Comparison of ENCODE assay signal across 8 cellular contexts in genomic region chr7:7181519-7182155, GRCh38. TPM values are rescaled to one million over a fixed set of nuclear protein-coding genes. Genes with fewer than 3 reads are reported as not detected.
DNase-seq lines count a peak whose midpoint lies in the region; ATAC-seq, FAIRE-seq and TF ChIP-seq lines count a peak whose summit lies in the region.

No MANE protein-coding gene starts in this region.

- H2AFZ ChIP-seq in GM23248 (peak overlapping the region; percentile 95), K562 (ENCODE audit: low read depth, low read length) (peak overlapping the region; percentile 98)

- H3K36me3 Mint-ChIP-seq in T-cell (peaks cover 3% of the 10 kb centered on the region), immature natural killer cell (peaks cover 2 to 7% (median 4%) of the 10 kb centered on the region in 3 donors)

- H3K79me2 ChIP-seq in GM23248 (ENCODE audit: insufficient read depth), result peaks cover 76% of the 10 kb centered on the region
- H3K79me2 ChIP-seq in K562 (ENCODE audit: control insufficient read depth, insufficient read depth, low read length), result peaks cover 41% of the 10 kb centered on the region

- H3K27me3 ChIP-seq in GM23248 (replicated peaks; ENCODE audit: insufficient read depth) (no peaks in the 10 kb centered on the region), K562 (ENCODE audit: control insufficient read depth in 2 of 2, insufficient read depth in 2 of 2, low read length in 2 of 2) (no peaks in the 10 kb centered on the region)

- H3K4me3 Mint-ChIP-seq in T-cell (peak overlapping the region; percentile 86 to 93 (median 91)), immature natural killer cell (peak overlapping the region; percentile 91 to 98 (median 93))

- H4K20me1 ChIP-seq in GM23248 (ENCODE audit: insufficient read depth) (no peaks in the 10 kb centered on the region), K562 (replicated peaks; ENCODE audit: control insufficient read depth, insufficient read depth, low read length) (no peaks in the 10 kb centered on the region)

- peak; percentile 55 for TF ChIP-seq CTCF in GM10266 (IDR thresholded peaks at IDR 0.05; ENCODE audit: control insufficient read depth, insufficient read depth, low read depth, missing control alignments)
- peak in 2 of 3 experiments; percentile 11 to 36; a peak in 2 of 6 replicates for TF ChIP-seq CTCF in K562 (IDR thresholded peaks at IDR 0.05 in 2 of 3, conservative IDR thresholded peaks at IDR 0.05 in 1 of 3; ENCODE audit: insufficient read depth in 2 of 3, low read depth in 1 of 3, low read length in 3 of 3)

- ATAC-seq in T-cell (replicated peaks in 1 of 4) (peak; percentile 31 to 53 (median 40)), K562 (peak; percentile 54)

- H3K9me3 Mint-ChIP-seq in T-cell, result no peaks in the 10 kb centered on the region
- H3K9me3 Mint-ChIP-seq in immature natural killer cell, result no peaks in the 10 kb centered on the region

- H3K27me3 Mint-ChIP-seq in T-cell (no peaks in the 10 kb centered on the region), immature natural killer cell (ENCODE audit: low read depth in 3 of 3) (peaks cover 0 to 5% (median 4%) of the 10 kb centered on the region in 3 donors)

- peaks cover 45% of the 10 kb centered on the region for H3K4me1 ChIP-seq in GM23248 (ENCODE audit: insufficient read depth)
- peaks cover 7 to 14% of the 10 kb centered on the region in 2 experiments; a peak in 4 of 5 replicates for H3K4me1 ChIP-seq in K562 (replicated peaks in 1 of 2; ENCODE audit: control insufficient read depth in 2 of 2, insufficient read depth in 2 of 2, low read length in 2 of 2)

- H3K4me3 ChIP-seq in GM23248 (peak overlapping the region; percentile 89), K562 (peak overlapping the region; percentile 87)

- CTCF ChIA-PET in T-cell (lab: Charles Lee) (interaction anchor here (0.6 to 2.1 kb wide), 19 partner anchors 9 to 1114 kb away, joined by 3 to 11 read pairs (median 4); no protein-coding TSS in a partner anchor), K562 (lab: Yijun Ruan, JAX; ENCODE audit: low intra/inter-chr PET ratio) (no interaction called here)

- TSS peak; percentile 98 for BruUV-seq in K562 (replicated peaks; lab: Mats Ljungman, UMichigan)

- no peaks in the 10 kb centered on the region for H3K9me1 ChIP-seq in K562 (ENCODE audit: control insufficient read depth, insufficient read depth, low read length)

- H3K4me2 ChIP-seq in GM23248 (ENCODE audit: unreplicated experiment) (peak overlapping the region; percentile 97), K562 (ENCODE audit: insufficient read depth, low read length) (peak overlapping the region; percentile 95)

- H3K27ac Mint-ChIP-seq in T-cell (peak overlapping the region; percentile 96 to 98), immature natural killer cell (peak overlapping the region; percentile 95 to 100 (median 99))

- no peak for TF ChIP-seq POLR2A in K562 (conservative IDR thresholded peaks at IDR 0.05)

- POLR2A ChIA-PET in T-cell (lab: Charles Lee), result interaction anchor here (0.8 to 1.7 kb wide), 8 partner anchors 10 to 459 kb away, joined by 3 to 7 read pairs (median 4); partner anchors contain the start of gene UMAD1 (in 1 of the 2)
- POLR2A ChIA-PET in K562 (lab: Yijun Ruan, JAX), result interaction anchor here (0.6 to 1.5 kb wide), 10 partner anchors 11 to 1559 kb away, joined by 3 to 7 read pairs (median 3); no protein-coding TSS in a partner anchor

- peaks cover 43% of the 10 kb centered on the region for H3F3A ChIP-seq in GM23248 (ENCODE audit: insufficient read depth)

- peak; percentile 29; the same call in 1 of the 2 replicates for TF ChIP-seq EP300 in K562 (IDR thresholded peaks at IDR 0.05; ENCODE audit: low read length)

- DNase-seq in GM10266 (ENCODE audit: extremely low spot score) (peak; percentile 70), GM23248 (peak; percentile 51), T-cell (peak in 30 of 34 experiments; percentile 25 to 68 (median 50)), K562 (ENCODE audit: extremely low read depth in 1 of 4, low spot score in 3 of 4) (peak; percentile 59 to 85 (median 68)), immature natural killer cell (peak in 2 of 3 donors; percentile 76 to 77), cerebellar cortex (ENCODE audit: low spot score) (no peak)
- peak; percentile 14 to 24 for DNase-seq in stimulated activated CD4-positive, alpha-beta T cell treated with anti-CD3 and anti-CD28 coated beads, Interleukin-12 subunit alpha, Interleukin-12 subunit beta, amount 100 ng/mL, for 24 hours (ENCODE audit: low read depth in 2 of 2)

- H3K9me3 ChIP-seq in GM23248 (ENCODE audit: low read depth), result no peaks in the 10 kb centered on the region
- H3K9me3 ChIP-seq in KOPT-K1 (ENCODE audit: insufficient read depth, low read length, poor library complexity, severe bottlenecking), result no peaks in the 10 kb centered on the region
- H3K9me3 ChIP-seq in K562 (replicated peaks; ENCODE audit: control insufficient read depth, insufficient read depth, low read depth, low read length), result no peaks in the 10 kb centered on the region

- intact Hi-C loops in K562 (cut with micrococcal nuclease), result loop anchor here (1.0 to 10.0 kb wide), 4 partner anchors 77 to 241 kb away; no protein-coding TSS in a partner anchor

- H3K4me1 Mint-ChIP-seq in T-cell, result peaks cover 15 to 23% (median 20%) of the 10 kb centered on the region in 3 donors
- H3K4me1 Mint-ChIP-seq in immature natural killer cell, result peaks cover 19 to 32% of the 10 kb centered on the region in 2 donors

- WGBS in GM23248 (ENCODE audit: low coverage in 1 of 2, low lambda C conversion rate in 2 of 2, missing lambda C conversion rate in 2 of 2), 2 experiments, result 1 to 3% methylated on average over 12 of the region's 12 CpGs
- WGBS in K562 (ENCODE audit: insufficient coverage, low coverage, missing lambda C conversion rate), result 1% methylated on average over 12 of the region's 12 CpGs

- H3K9ac ChIP-seq in GM23248 (peak overlapping the region; percentile 80), K562 (ENCODE audit: insufficient read depth in 1 of 2, low read depth in 2 of 2, low read length in 2 of 2) (peak overlapping the region; percentile 47 to 92; a peak in 3 of 4 replicates)

- H3K36me3 ChIP-seq in GM23248 (ENCODE audit: low read depth) (no peaks in the 10 kb centered on the region), KOPT-K1 (ENCODE audit: insufficient read depth, low read length) (peaks cover 17% of the 10 kb centered on the region), K562 (ENCODE audit: control insufficient read depth, insufficient read depth, low read length) (peaks cover 11% of the 10 kb centered on the region)

- in situ Hi-C loops in GM23248 (cut with MboI), result no loop called here
- in situ Hi-C loops in K562 (cut with MboI), result no loop called here

- H3K9me2 ChIP-seq in GM23248 (ENCODE audit: insufficient read depth), result no peaks in the 10 kb centered on the region

- peak; percentile 14 to 47; a peak in 2 of 4 replicates for TF ChIP-seq RAD21 in K562 (CRISPR knock-in tag; conservative IDR thresholded peaks at IDR 0.05 in 1 of 2, IDR thresholded peaks at IDR 0.05 in 1 of 2)

- no peak for FAIRE-seq in K562 (lab: Jason Lieb, UNC)

- H3K27ac ChIP-seq in GM23248, result peak overlapping the region; percentile 82
- H3K27ac ChIP-seq in KOPT-K1 (ENCODE audit: low read depth, low read length, poor library complexity, severe bottlenecking), result peak overlapping the region; percentile 80
- peak overlapping the region; percentile 95 for H3K27ac ChIP-seq in K562 (ENCODE audit: extremely low read depth, low read depth, low read length)

TF ChIP-seq in K562, 482 proteins besides CTCF, POLR2A, EP300 and RAD21 (continues in another document):
- TF ChIP-seq GTF2B (IDR thresholded peaks at IDR 0.05; ENCODE audit: extremely low read depth, insufficient read length) (no peak), SMARCB1 (IDR thresholded peaks at IDR 0.05; ENCODE audit: insufficient read length, low read depth) (no peak), TCF3 (CRISPR knock-in tag; IDR thresholded peaks at IDR 0.05) (peak; percentile 2; the same call in 1 of the 2 replicates), ZNF140 (CRISPR knock-in tag; IDR thresholded peaks at IDR 0.05) (no peak)

RNA-seq across cellular contexts. Expression of gene C1GALT1, which starts 0.7 kb away (rescaled TPM):
- 72.7 and 114 TPM in 2 replicates for total RNA-seq in GM23248 (2014; rRNA removed; shearing (Covaris generic))
- polyA plus RNA-seq in GM23248 (2016; fragmentation: Nextera tagmentation; extraction: Ambion mirVana) (75.2 and 79.0 TPM in 2 replicates), K562 (2011; rRNA removed) (23.7 and 30.8 TPM in 2 replicates), K562 (2014; fragmentation: Illumina TruSeq; extraction: Trizol) (16.1 and 25.2 TPM in 2 replicates), K562 (2014; fragmentation: Nextera tagmentation; extraction: Ambion mirVana) (1 to 10 TPM; 5.0 to 6.4 TPM), K562 (2014; rRNA removed) (17.3 and 21.0 TPM in 2 replicates), immature natural killer cell (10 to 100 TPM; 56.8 to 83.9 (median 59.4) TPM)
- total RNA-seq in T-cell (10 to 100 TPM; 32.9 to 45.0 (median 44.0) TPM), K562 (2014; rRNA removed) (15.2 and 22.7 TPM in 2 replicates), K562 (2014; rRNA removed; fragmentation: Illumina TruSeq; extraction: Trizol) (33.2 and 37.5 TPM in 2 replicates), K562 (2015; rRNA removed; fragmentation: Illumina TruSeq; extraction: Trizol) (23.3 and 24.1 TPM in 2 replicates), K562 (2021) (25.3 and 27.8 TPM in 2 replicates)
- 25.1 and 117 TPM in 2 replicates for total RNA-seq in K562 (2011; cell fraction: chromatin; rRNA removed; ENCODE audit: low replicate concordance)
- total RNA-seq in K562 (2011; cell fraction: nucleolus; rRNA removed), result 12.7 and 14.6 TPM in 2 replicates
- 37.6 and 62.7 TPM in 2 replicates for total RNA-seq in K562 (2011; cell fraction: nucleoplasm; rRNA removed)
- 7.8 and 8.4 TPM in 2 replicates for polyA plus RNA-seq in K562 (2011; cell fraction: cytosol; rRNA removed)
- polyA plus RNA-seq in K562 (2011; cell fraction: nucleus; rRNA removed), result 8.5 and 12.2 TPM in 2 replicates
- polyA plus RNA-seq in K562 (2012), result 10.7 and 11.1 TPM in 2 replicates
- 35.5 and 54.5 TPM in 2 replicates for polyA minus RNA-seq in K562 (2011; rRNA and poly(A)+ RNA removed)
- polyA minus RNA-seq in K562 (2011; cell fraction: cytosol; rRNA and poly(A)+ RNA removed), result 8.3 and 9.4 TPM in 2 replicates
- 19.1 and 29.2 TPM in 2 replicates for polyA minus RNA-seq in K562 (2011; cell fraction: nucleus; rRNA and poly(A)+ RNA removed)
